Comparison of ENCODE assay signal across 13 cellular contexts in the genomic region with DNA sequence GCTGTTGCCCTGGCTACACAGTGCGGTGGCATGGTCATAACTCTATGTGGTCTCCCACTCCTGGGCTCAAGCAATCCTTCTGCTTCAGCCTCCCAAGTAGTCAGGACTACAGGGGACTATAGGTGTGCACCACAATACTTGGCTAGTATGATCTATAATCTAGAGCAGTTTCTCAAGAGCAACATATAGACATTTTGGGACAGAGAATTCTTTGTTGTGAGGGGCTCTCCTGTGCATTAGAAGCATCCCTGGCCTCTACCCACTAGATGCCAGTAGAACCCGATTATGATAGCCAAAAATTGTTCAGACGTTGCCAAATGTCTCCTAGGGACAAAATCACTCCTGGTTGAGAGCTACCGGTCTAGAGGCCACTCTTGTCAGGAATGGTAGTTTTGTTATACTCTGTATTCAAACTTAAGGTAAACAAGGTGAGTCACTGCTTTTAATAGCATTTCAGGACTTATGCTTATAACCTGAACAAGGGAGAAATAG. TPM values are rescaled to one million over a fixed set of nuclear protein-coding genes. Genes with fewer than 3 reads are reported as not detected.
DNase-seq lines count a peak whose midpoint lies in the region; ATAC-seq, FAIRE-seq and TF ChIP-seq lines count a peak whose summit lies in the region.
"Had no signal": no experiment of that assay in that cellular context is flagged by ENCODE, and none has a peak within 500 bp of the region (broad histone marks: within the 10 kb centered on the region; RNA-seq: fewer than 3 reads in every experiment).

No MANE protein-coding gene starts in this region.

- ATAC-seq in natural killer cell: no peak
- ATAC-seq in natural killer cell treated with Interleukin-12 subunit alpha and Interleukin-12 subunit beta and Interleukin-15 and Interleukin-18, amount 100 ng/mL, for 72 hours: no peak
- no peak for ATAC-seq in GM19328 (IDR thresholded peaks at IDR 0.05; ENCODE audit: unreplicated experiment)
- no peak for ATAC-seq in HG02798 (IDR thresholded peaks at IDR 0.05; ENCODE audit: poor library complexity, unreplicated experiment)

- no peak overlapping the region for H2AFZ ChIP-seq in keratinocyte (ENCODE audit: control insufficient read depth, low read length)

- H3K79me2 ChIP-seq in keratinocyte (ENCODE audit: control insufficient read depth, insufficient read depth, low read length): peaks cover 98% of the 10 kb centered on the region

- H3K36me3 Mint-ChIP-seq in natural killer cell: no peaks in the 10 kb centered on the region
- no peaks in the 10 kb centered on the region for H3K36me3 Mint-ChIP-seq in natural killer cell treated with Interleukin-12 subunit alpha and Interleukin-12 subunit beta and Interleukin-15 and Interleukin-18, amount 100 ng/mL, for 72 hours
- H3K36me3 Mint-ChIP-seq: naive B cell had no signal

- no peaks in the 10 kb centered on the region for H3K9me3 Mint-ChIP-seq in natural killer cell
- no peaks in the 10 kb centered on the region for H3K9me3 Mint-ChIP-seq in natural killer cell treated with Interleukin-12 subunit alpha and Interleukin-12 subunit beta and Interleukin-15 and Interleukin-18, amount 100 ng/mL, for 72 hours
- H3K9me3 Mint-ChIP-seq: naive B cell had no signal

- H3K9me1 ChIP-seq in keratinocyte (ENCODE audit: control insufficient read depth, extremely low read depth, insufficient read depth, low read length): no peaks in the 10 kb centered on the region

- FAIRE-seq in keratinocyte (lab: Jason Lieb, UNC): peak; percentile 67
- FAIRE-seq: endometrium had no signal

- no peak overlapping the region for H3K4me3 ChIP-seq in SK-N-MC
- no peak overlapping the region for H3K4me3 ChIP-seq in keratinocyte (ENCODE audit: control insufficient read depth in 2 of 3, extremely low read depth in 1 of 3, insufficient read depth in 2 of 3, low read depth in 1 of 3, low read length in 3 of 3)

- H4K20me1 ChIP-seq in keratinocyte (ENCODE audit: control insufficient read depth, extremely low read depth, insufficient read depth, low read length): peaks cover 16% of the 10 kb centered on the region

- intact Hi-C loops in natural killer cell (cut with micrococcal nuclease): no loop called here

- no peaks in the 10 kb centered on the region for H3K27me3 Mint-ChIP-seq in natural killer cell (ENCODE audit: low read depth in 2 of 2)
- no peaks in the 10 kb centered on the region for H3K27me3 Mint-ChIP-seq in natural killer cell treated with Interleukin-12 subunit alpha and Interleukin-12 subunit beta and Interleukin-15 and Interleukin-18, amount 100 ng/mL, for 72 hours
- H3K27me3 Mint-ChIP-seq: naive B cell had no signal

- H3K4me2 ChIP-seq in keratinocyte (ENCODE audit: control insufficient read depth, extremely low read depth, insufficient read depth, low read depth, low read length): no peak overlapping the region

- peaks cover 7% of the 10 kb centered on the region for H3K4me1 ChIP-seq in keratinocyte (ENCODE audit: control insufficient read depth, extremely low read depth, insufficient read depth, low read length)

- H3K9ac ChIP-seq in SK-N-MC (ENCODE audit: insufficient read length) (no peak overlapping the region), keratinocyte (ENCODE audit: control insufficient read depth, extremely low read depth, insufficient read depth, low read length) (no peak overlapping the region)

- H3K27me3 ChIP-seq in keratinocyte (ENCODE audit: control insufficient read depth, extremely low read depth, insufficient read depth, low read length): no peaks in the 10 kb centered on the region

- H3K27ac Mint-ChIP-seq in natural killer cell: peak overlapping the region; percentile 34 to 59
- H3K27ac Mint-ChIP-seq in natural killer cell treated with Interleukin-12 subunit alpha and Interleukin-12 subunit beta and Interleukin-15 and Interleukin-18, amount 100 ng/mL, for 72 hours: no peak overlapping the region

- dilution Hi-C loops in keratinocyte (cut with MboI; ENCODE audit: extremely low pct_ligation_motif_present, low sequenced_read_pairs): no loop called here

- 0 out of 2 replicates have a peak overlapping the region, but pooled peaks have one; percentile 42 for H3K27ac ChIP-seq in SK-N-MC
- H3K27ac ChIP-seq in keratinocyte (ENCODE audit: control insufficient read depth, insufficient read depth, low read length): peak overlapping the region; percentile 25

- no peak overlapping the region for H3K4me3 Mint-ChIP-seq in natural killer cell
- no peak overlapping the region for H3K4me3 Mint-ChIP-seq in natural killer cell treated with Interleukin-12 subunit alpha and Interleukin-12 subunit beta and Interleukin-15 and Interleukin-18, amount 100 ng/mL, for 72 hours

- DNase-seq in natural killer cell: no peak
- DNase-seq in natural killer cell treated with Interleukin-12 subunit alpha and Interleukin-12 subunit beta and Interleukin-15 and Interleukin-18, amount 100 ng/mL, for 72 hours (ENCODE audit: low spot score): no peak
- DNase-seq in SK-N-MC (ENCODE audit: low read depth, low spot score): no peak
- no peak for DNase-seq in keratinocyte (ENCODE audit: low read depth, low spot score)
- DNase-seq in amygdala (lab: John Stamatoyannopoulos, UW): no peak
- DNase-seq in NCI-H1092 (lab: John Stamatoyannopoulos, UW): no peak
- DNase-seq: AML-193, anterior cingulate cortex, naive B cell had no signal

- H3K4me1 Mint-ChIP-seq in natural killer cell: peaks cover 32 to 42% of the 10 kb centered on the region in 2 donors
- H3K4me1 Mint-ChIP-seq in natural killer cell treated with Interleukin-12 subunit alpha and Interleukin-12 subunit beta and Interleukin-15 and Interleukin-18, amount 100 ng/mL, for 72 hours (ENCODE audit: low read depth in 2 of 2): peaks cover 19 to 23% of the 10 kb centered on the region in 2 donors

- H3K36me3 ChIP-seq in SK-N-MC (ENCODE audit: insufficient read depth, low read length): peaks cover 18% of the 10 kb centered on the region; the same call in 1 of the 2 replicates
- no peaks in the 10 kb centered on the region for H3K36me3 ChIP-seq in keratinocyte (ENCODE audit: control insufficient read depth in 2 of 2, extremely low read depth in 1 of 2, insufficient read depth in 2 of 2, low read length in 2 of 2)

- H3K9me3 ChIP-seq in SK-N-MC (ENCODE audit: low read depth, low read length): no peaks in the 10 kb centered on the region
- no peaks in the 10 kb centered on the region for H3K9me3 ChIP-seq in keratinocyte (ENCODE audit: control insufficient read depth, low read depth, low read length)

- TF ChIP-seq CTCF in natural killer cell (IDR thresholded peaks at IDR 0.05) (no peak), keratinocyte (optimal IDR thresholded peaks at IDR 0.05 in 1 of 3, IDR thresholded peaks at IDR 0.05 in 1 of 3, conservative IDR thresholded peaks at IDR 0.05 in 1 of 3; ENCODE audit: extremely low read depth in 1 of 3, insufficient read depth in 2 of 3, low read length in 3 of 3) (no peak)

RNA-seq across cellular contexts. Expression of gene ANKHD1, which starts 7.2 kb away (rescaled TPM):
- total RNA-seq in natural killer cell: 100 to 1,000 TPM; 225 to 239 (median 230) TPM
- 100 to 1,000 TPM; 136 to 156 TPM for total RNA-seq in natural killer cell treated with Interleukin-12 subunit alpha and Interleukin-12 subunit beta and Interleukin-15 and Interleukin-18, amount 100 ng/mL, for 72 hours
- 39.5 to 65.9 TPM (median 54.3 TPM) in 3 replicates for polyA plus RNA-seq in keratinocyte
- 179 TPM for polyA plus RNA-seq in keratinocyte (2011; ENCODE audit: low read depth)
- 20.3 and 36.1 TPM in 2 replicates for polyA plus RNA-seq in keratinocyte (2011; cell fraction: cytosol; rRNA removed)
- 95.3 and 112 TPM in 2 replicates for polyA plus RNA-seq in keratinocyte (2011; cell fraction: nucleus; rRNA removed)
- 40.4 and 64.5 TPM in 2 replicates for polyA plus RNA-seq in keratinocyte (2012; ENCODE audit: low replicate concordance)
- 59.5 to 110 TPM (median 78.3 TPM) in 3 replicates for polyA minus RNA-seq in keratinocyte
- 22.4 TPM for polyA minus RNA-seq in keratinocyte (2011; cell fraction: cytosol; rRNA and poly(A)+ RNA removed)
- polyA minus RNA-seq in keratinocyte (2011; cell fraction: nucleus; rRNA and poly(A)+ RNA removed): 82.0 and 150 TPM in 2 replicates

RNA-seq across cellular contexts. Expression of gene SLC4A9, which starts 48.8 kb away (rescaled TPM):
- total RNA-seq in natural killer cell: not detected
- total RNA-seq in natural killer cell treated with Interleukin-12 subunit alpha and Interleukin-12 subunit beta and Interleukin-15 and Interleukin-18, amount 100 ng/mL, for 72 hours: not detected
- polyA plus RNA-seq in keratinocyte: 0.04 to 0.14 TPM (median 0.07 TPM) in 3 replicates
- polyA plus RNA-seq in keratinocyte (2011; ENCODE audit: low read depth): not detected
- 0.09 TPM in 1 of 2 replicates, not detected in the other for polyA plus RNA-seq in keratinocyte (2011; cell fraction: cytosol; rRNA removed)
- 0.13 and 0.25 TPM in 2 replicates for polyA plus RNA-seq in keratinocyte (2011; cell fraction: nucleus; rRNA removed)
- polyA plus RNA-seq in keratinocyte (2012; ENCODE audit: low replicate concordance): 0.06 and 0.07 TPM in 2 replicates
- not detected in 3 replicates for polyA minus RNA-seq in keratinocyte
- polyA minus RNA-seq in keratinocyte (2011; cell fraction: cytosol; rRNA and poly(A)+ RNA removed): not detected
- polyA minus RNA-seq in keratinocyte (2011; cell fraction: nucleus; rRNA and poly(A)+ RNA removed): 0.11 TPM in 1 of 2 replicates, not detected in the other
- total RNA-seq: T-helper 2 cell treated with Interferon-gamma antibody and Interleukin-4, amounts not matched to agents 100 ng/mL and 5 ng/mL, for 36 hours had no signal

Comparison
In these comparisons a context has a peak if more than half of its experiments do, and no peak if none do; other contexts are left out.
1. H3K27ac Mint-ChIP-seq: peak in natural killer cell (2 of 2); none in natural killer cell treated with Interleukin-12 subunit alpha and Interleukin-12 subunit beta and Interleukin-15 and Interleukin-18, amount 100 ng/mL, for 72 hours (0 of 2).